ENCODE assay signal across 1 cellular context in genomic region chr1:153360592-153360991, GRCh38.
TF ChIP-seq lines count a peak whose summit lies in the region.

No MANE protein-coding gene starts in this region.

TF ChIP-seq in K562, 482 proteins besides CTCF, POLR2A, EP300 and RAD21:
- TF ChIP-seq SRF (CRISPR knock-in tag; IDR thresholded peaks at IDR 0.05): no peak
- TF ChIP-seq ZBTB9 (CRISPR knock-in tag; IDR thresholded peaks at IDR 0.05): peak; percentile 80
